ENCODE assay signal across 9 cellular contexts in genomic region chr1:26838474-26839338, GRCh38. TPM values are rescaled to one million over a fixed set of nuclear protein-coding genes. Genes with fewer than 3 reads are reported as not detected.
DNase-seq lines count a peak whose midpoint lies in the region; ATAC-seq and TF ChIP-seq lines count a peak whose summit lies in the region.
"Had no signal": no experiment of that assay in that cellular context is flagged by ENCODE, and none has a peak within 500 bp of the region (broad histone marks: within the 10 kb centered on the region; RNA-seq: fewer than 3 reads in every experiment).

No MANE protein-coding gene starts in this region.

- no peaks in the 10 kb centered on the region for H3K4me1 ChIP-seq in H9 (ENCODE audit: insufficient read depth, low read length)

- in situ Hi-C loops in KBM-7 (cut with MboI; ENCODE audit: low pct_unique_long_range_greater_than_20kb, low sequenced_read_pairs), result no loop called here

- H3K9ac ChIP-seq in H9 (ENCODE audit: extremely low read depth, insufficient read length, low read length), result no peak overlapping the region

- H3K27me3 ChIP-seq in H9 (ENCODE audit: insufficient read depth, low read length), result no peaks in the 10 kb centered on the region
- H3K27me3 ChIP-seq: BLaER1 treated with 17β-estradiol and CSF1 and Interleukin-3, amounts not matched to agents 10 nM and 100 nM had no signal

- no peak overlapping the region for H2BK5ac ChIP-seq in H9 (ENCODE audit: insufficient read length, low read length)

- no peak for TF ChIP-seq CTCF in H9 (conservative IDR thresholded peaks at IDR 0.05)

- H3K4me3 Mint-ChIP-seq in H9, result no peak overlapping the region

- H4K20me1 ChIP-seq in H9 (ENCODE audit: control insufficient read depth, insufficient read depth, insufficient read length), result no peaks in the 10 kb centered on the region

- WGBS in H9 (ENCODE audit: extremely low coverage, insufficient read length, low lambda C conversion rate), result no CpG with 5 or more reads among the region's 8 CpGs

- H3K4me1 Mint-ChIP-seq in H9, result no peaks in the 10 kb centered on the region

- no peak overlapping the region for H4K5ac ChIP-seq in H9 (ENCODE audit: insufficient read length, low read depth, low read length)

- no peak overlapping the region for H2AFZ ChIP-seq in H9 (ENCODE audit: low read length)

- ATAC-seq in HG03460 (IDR thresholded peaks at IDR 0.05; ENCODE audit: unreplicated experiment), result peak; percentile 87

- no peaks in the 10 kb centered on the region; a peak in 1 of 5 replicates for H3K9me3 Mint-ChIP-seq in H9

- H2BK20ac ChIP-seq in H9 (ENCODE audit: low read depth, low read length, poor library complexity, severe bottlenecking), result no peak overlapping the region

- no peak overlapping the region for H4K8ac ChIP-seq in H9 (replicated peaks; ENCODE audit: insufficient read length, low read depth, low read length)

- H3T11ph ChIP-seq in H9 (ENCODE audit: low read length), result no peak overlapping the region

- no peaks in the 10 kb centered on the region for H3K23me2 ChIP-seq in H9 (ENCODE audit: insufficient read length, low read depth, low read length, poor library complexity, severe bottlenecking)

- H3K4me2 ChIP-seq in H9 (ENCODE audit: insufficient read depth, insufficient read length, low read length), result no peak overlapping the region
- H3K4me2 ChIP-seq: BLaER1 treated with 17β-estradiol and CSF1 and Interleukin-3, amounts not matched to agents 10 nM and 100 nM had no signal

- H3K23ac ChIP-seq in H9 (ENCODE audit: insufficient read length, low read depth, low read length), result no peak overlapping the region

- no peak overlapping the region for H3K14ac ChIP-seq in H9 (ENCODE audit: insufficient read depth, low read length)

- H3K27ac ChIP-seq in H9 (ENCODE audit: insufficient read length, low read depth, low read length), result no peak overlapping the region

- H3K4ac ChIP-seq in H9 (ENCODE audit: low read depth, low read length), result no peak overlapping the region

- no peak overlapping the region for H3K56ac ChIP-seq in H9 (ENCODE audit: insufficient read length, low read depth, low read length)

- peaks cover 28 to 63% (median 45%) of the 10 kb centered on the region in 3 experiments for H3K36me3 Mint-ChIP-seq in H9 (ENCODE audit: insufficient read depth in 1 of 3, low read depth in 3 of 3)

- no peak overlapping the region for H2AK5ac ChIP-seq in H9 (ENCODE audit: insufficient read length, low read length)

- no peak overlapping the region for H2BK120ac ChIP-seq in H9 (ENCODE audit: low read depth, low read length, poor library complexity, severe bottlenecking)

- no peaks in the 10 kb centered on the region for H3K27me3 Mint-ChIP-seq in H9 (ENCODE audit: low read depth)

- no peaks in the 10 kb centered on the region for H3K79me2 ChIP-seq in H9 (ENCODE audit: insufficient read depth, low read length)

- no peaks in the 10 kb centered on the region for H3K79me1 ChIP-seq in H9 (ENCODE audit: insufficient read depth, low read depth, low read length, poor library complexity, severe bottlenecking)

- H4K91ac ChIP-seq in H9 (ENCODE audit: insufficient read length, low read depth, low read length), result no peak overlapping the region

- peak; percentile 76 for DNase-seq in stimulated activated naive CD4-positive, alpha-beta T cell treated with Interleukin-2 at 50 U/mL for 16 hours (lab: John Stamatoyannopoulos, UW)
- no peak for DNase-seq in stimulated activated naive CD4-positive, alpha-beta T cell (lab: John Stamatoyannopoulos, UW)
- peak; percentile 90 for DNase-seq in activated effector memory CD4-positive, alpha-beta T cell treated with anti-CD3 and anti-CD28 coated beads, Interleukin-2, amount 50 U/mL, for 16 hours
- DNase-seq in stimulated activated CD4-positive, alpha-beta T cell treated with anti-CD3 and anti-CD28 coated beads, Interleukin-4, amount 100 ng/mL, for 1 hour, result peak; percentile 53
- DNase-seq in H9 (no peak), SKM-1 (lab: John Stamatoyannopoulos, UW; ENCODE audit: unreplicated experiment) (no peak), KBM-7 (no peak)

- H2BK15ac ChIP-seq in H9 (ENCODE audit: low read depth, low read length), result no peak overlapping the region

- H2BK12ac ChIP-seq in H9 (ENCODE audit: insufficient read length, low read depth, low read length), result no peak overlapping the region

- no peaks in the 10 kb centered on the region for H3K9me3 ChIP-seq in H9 (ENCODE audit: control insufficient read depth, low read depth, low read length)
- H3K9me3 ChIP-seq: BLaER1 treated with 17β-estradiol and CSF1 and Interleukin-3, amounts not matched to agents 10 nM and 100 nM had no signal

- peak overlapping the region in 1 of 3 experiments; percentile 44; a peak in 1 of 7 replicates for H3K27ac Mint-ChIP-seq in H9

- no peak overlapping the region for H3K18ac ChIP-seq in H9 (ENCODE audit: insufficient read length, low read depth, low read length)

RNA-seq across cellular contexts. Expression of gene ZDHHC18, which starts 12.2 kb away (rescaled TPM):
- total RNA-seq in H9 (2021), result 33.1 and 38.9 TPM in 2 replicates

RNA-seq across cellular contexts. Expression of gene SFN, which starts 24.2 kb away (rescaled TPM):
- 3.8 and 4.3 TPM in 2 replicates for total RNA-seq in H9 (2021)

RNA-seq across cellular contexts. Expression of gene PIGV, which starts 51.0 kb away (rescaled TPM):
- total RNA-seq in H9 (2021), result 7.0 and 7.5 TPM in 2 replicates

RNA-seq across cellular contexts. Expression of gene GPN2, which starts 51.4 kb away (rescaled TPM):
- 44.3 and 47.8 TPM in 2 replicates for total RNA-seq in H9 (2021)

Comparison
In these comparisons a context has a peak if more than half of its experiments do, and no peak if none do; other contexts are left out.
1. DNase-seq: peak in stimulated activated naive CD4-positive, alpha-beta T cell treated with Interleukin-2 at 50 U/mL for 16 hours (single experiment), activated effector memory CD4-positive, alpha-beta T cell treated with anti-CD3 and anti-CD28 coated beads, Interleukin-2, amount 50 U/mL, for 16 hours (single experiment) and stimulated activated CD4-positive, alpha-beta T cell treated with anti-CD3 and anti-CD28 coated beads, Interleukin-4, amount 100 ng/mL, for 1 hour (single experiment); none in stimulated activated naive CD4-positive, alpha-beta T cell (0 of 6), H9 (single experiment), SKM-1 (single experiment) and KBM-7 (single experiment).